Comparison of ENCODE assay signal across 23 cellular contexts in the genomic region with DNA sequence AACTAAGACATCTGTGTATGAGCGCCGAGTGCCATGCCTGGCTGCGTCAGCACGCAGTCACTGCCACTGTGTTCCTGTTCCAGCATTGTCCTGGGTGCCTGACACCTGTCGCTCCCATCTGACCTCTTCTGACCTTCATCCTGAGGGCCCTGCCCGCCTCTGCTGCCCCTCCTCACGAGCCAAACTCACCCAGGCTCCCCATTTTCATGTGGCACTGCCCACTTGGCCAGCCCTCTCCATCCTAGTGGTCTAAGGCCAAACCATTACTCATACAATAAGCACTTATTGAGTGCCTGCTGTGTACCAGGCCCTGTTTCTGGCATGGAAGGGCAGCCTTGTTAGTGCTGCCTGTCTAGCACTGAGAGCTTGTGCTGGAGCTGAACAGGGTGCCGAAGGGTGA.
"Had no signal": no experiment of that assay in that cellular context is flagged by ENCODE, and none has a peak within 500 bp of the region (broad histone marks: within the 10 kb centered on the region; RNA-seq: fewer than 3 reads in every experiment).

No MANE protein-coding gene starts in this region.

- H3K27ac ChIP-seq: hepatocyte, left lung, neural progenitor cell, ovary, prostate gland, skin epidermis, tibial nerve, vagina had no signal

- H2AFZ ChIP-seq: hepatocyte, neural progenitor cell had no signal

- H3K79me2 ChIP-seq: hepatocyte had no signal

- H3K4me1 ChIP-seq: left lung, prostate gland, tibial nerve, vagina had no signal

- H3K9ac ChIP-seq: neural progenitor cell had no signal

- H3K9me3 ChIP-seq: left lung, ovary, prostate gland, vagina had no signal

- H3K27me3 ChIP-seq: hepatocyte, ovary, tibial nerve, vagina had no signal

- DNase-seq: left colon; left lung; mesendoderm; naive B cell; natural killer cell; nephron progenitor cell; ovary; retina; right cardiac atrium; stimulated activated CD4-positive, alpha-beta T cell treated with anti-CD3 and anti-CD28 coated beads, Interleukin-4, amount 100 ng/mL, for 24 hours; stimulated activated naive CD4-positive, alpha-beta T cell; stimulated activated naive CD8-positive, alpha-beta T cell treated with anti-CD3 and anti-CD28 coated beads, Interleukin-15, amount 100 ng/mL, for 72 hours; substantia nigra had no signal

- H3K36me3 ChIP-seq: left lung, neural progenitor cell, ovary, prostate gland, tibial nerve, vagina had no signal

- H3K4me2 ChIP-seq: hepatocyte, neural progenitor cell had no signal

- ATAC-seq: left colon; left lung; natural killer cell; right cardiac atrium; sciatic nerve; stimulated activated effector memory CD8-positive, alpha-beta T cell treated with anti-CD3 and anti-CD28 coated beads, Interleukin-12 subunit alpha, Interleukin-12 subunit beta, amount 100 ng/mL, for 72 hours; stimulated activated naive CD8-positive, alpha-beta T cell treated with anti-CD3 and anti-CD28 coated beads, Interleukin-15, amount 100 ng/mL, for 72 hours had no signal

- H3K4me3 ChIP-seq: hepatocyte, left lung, lung, neural progenitor cell, ovary, prostate gland, skin epidermis, tibial nerve, vagina had no signal

- FAIRE-seq: keratinocyte had no signal
